18 cellular contexts compared by ENCODE assay signal in the genomic region with DNA sequence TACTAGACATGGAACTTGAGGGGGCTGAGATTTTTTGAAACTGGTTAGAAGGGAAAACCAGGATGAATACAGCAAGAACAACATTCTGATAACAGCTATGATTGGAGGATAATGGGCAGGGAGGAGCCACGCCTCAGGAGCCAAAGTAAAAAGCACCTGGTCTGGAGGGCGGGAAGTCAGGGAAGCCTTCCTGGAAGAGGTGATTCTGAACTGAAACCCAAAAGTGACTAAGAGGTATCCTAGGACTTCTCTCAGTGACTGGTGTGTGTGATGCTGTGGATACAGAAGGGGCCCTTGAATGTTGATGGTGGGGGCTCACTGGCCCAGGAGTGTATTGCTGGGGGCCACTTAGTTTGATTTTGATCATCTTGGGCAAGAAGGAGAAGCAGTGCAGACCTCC. TPM values are rescaled to one million over a fixed set of nuclear protein-coding genes. Genes with fewer than 3 reads are reported as not detected.
DNase-seq lines count a peak whose midpoint lies in the region; ATAC-seq and TF ChIP-seq lines count a peak whose summit lies in the region.
"Had no signal": no experiment of that assay in that cellular context is flagged by ENCODE, and none has a peak within 500 bp of the region (broad histone marks: within the 10 kb centered on the region; RNA-seq: fewer than 3 reads in every experiment).

No MANE protein-coding gene starts in this region.

- intact Hi-C loops in activated CD4-positive, alpha-beta T cell treated with anti-CD3 and anti-CD28 coated beads, Interleukin-2, amount 10 ng/mL, durations not matched to agents 24 days and 14 days (cut with micrococcal nuclease): loop anchor here (2.0 kb wide), 1 partner anchor 87 kb away; no protein-coding TSS in a partner anchor

- peak overlapping the region; percentile 75 for H3K4me3 Mint-ChIP-seq in activated CD4-positive, alpha-beta T cell treated with anti-CD3 and anti-CD28 coated beads, Interleukin-2, amount 10 ng/mL, durations not matched to agents 24 days and 14 days
- peak overlapping the region; percentile 82 for H3K4me3 Mint-ChIP-seq in WTC11

- no peak for TF ChIP-seq CTCF in WTC11 (IDR thresholded peaks at IDR 0.05)
- no peak for TF ChIP-seq CTCF in Peyer's patch (IDR thresholded peaks at IDR 0.05)

- peak overlapping the region in 3 of 21 experiments; percentile 65 to 84 (median 71) for H3K27ac ChIP-seq in skin epidermis
- no peak overlapping the region for H3K27ac ChIP-seq in Peyer's patch
- H3K27ac ChIP-seq: adrenal gland, SJSA1, tibial artery had no signal

- DNase-seq in activated CD4-positive, alpha-beta T cell treated with anti-CD3 and anti-CD28 coated beads, Interleukin-2, amount 10 ng/mL, durations not matched to agents 24 days and 14 days: no peak
- DNase-seq in activated CD4-positive, alpha-beta T cell treated with anti-CD3 and anti-CD28 coated beads for 4 hours: no peak
- DNase-seq in WTC11 (ENCODE audit: low spot score): no peak
- no peak for DNase-seq in HCEC 1CT
- no peak for DNase-seq in Peyer's patch
- no peak for DNase-seq in epidermal melanocyte (ENCODE audit: insufficient read length, low spot score)
- DNase-seq: adrenal gland; mammary epithelial cell; NCI-H1436 treated with DMSO at 0.1 percent for 48 hours; NCI-H226; sigmoid colon; stimulated activated CD4-positive, alpha-beta T cell treated with anti-CD3 and anti-CD28 coated beads, Interleukin-4, amount 100 ng/mL, for 1 hour; stimulated activated CD8-positive, alpha-beta memory T cell treated with anti-CD3 and anti-CD28 coated beads, Interleukin-4, amount 100 ng/mL, for 48 hours; tibial artery had no signal

- POLR2A ChIA-PET in WTC11 (lab: Charles Lee): no interaction called here

- no peaks in the 10 kb centered on the region for H3K9me3 Mint-ChIP-seq in activated CD4-positive, alpha-beta T cell treated with anti-CD3 and anti-CD28 coated beads, Interleukin-2, amount 10 ng/mL, durations not matched to agents 24 days and 14 days
- H3K9me3 Mint-ChIP-seq in WTC11: peaks cover 7% of the 10 kb centered on the region

- no peaks in the 10 kb centered on the region for H3K9me3 ChIP-seq in Peyer's patch
- H3K9me3 ChIP-seq: adrenal gland, sigmoid colon, SJSA1, tibial artery had no signal

- TF ChIP-seq POLR2A in Peyer's patch (IDR thresholded peaks at IDR 0.05): no peak

- H3K36me3 ChIP-seq in Peyer's patch: no peaks in the 10 kb centered on the region
- H3K36me3 ChIP-seq: adrenal gland, sigmoid colon, SJSA1, tibial artery had no signal

- H3K4me1 ChIP-seq in Peyer's patch: peaks cover 0 to 21% (median 6%) of the 10 kb centered on the region in 4 donors
- H3K4me1 ChIP-seq: SJSA1 had no signal

- no peaks in the 10 kb centered on the region for H3K27me3 ChIP-seq in Peyer's patch
- H3K27me3 ChIP-seq: adrenal gland, sigmoid colon, SJSA1 had no signal

- ATAC-seq in WTC11 (no peak), esophagus mucosa (peak; percentile 16)

- peak overlapping the region; percentile 35 for H3K27ac Mint-ChIP-seq in activated CD4-positive, alpha-beta T cell treated with anti-CD3 and anti-CD28 coated beads, Interleukin-2, amount 10 ng/mL, durations not matched to agents 24 days and 14 days
- no peak overlapping the region for H3K27ac Mint-ChIP-seq in WTC11
- H3K27ac Mint-ChIP-seq: CD14-positive monocyte had no signal

- peaks cover 12% of the 10 kb centered on the region for H3K36me3 Mint-ChIP-seq in activated CD4-positive, alpha-beta T cell treated with anti-CD3 and anti-CD28 coated beads, Interleukin-2, amount 10 ng/mL, durations not matched to agents 24 days and 14 days (ENCODE audit: low read depth)
- H3K36me3 Mint-ChIP-seq in WTC11: no peaks in the 10 kb centered on the region

- CTCF ChIA-PET in WTC11 (lab: Charles Lee): interaction anchor here (1.0 to 2.9 kb wide), 5 partner anchors 9 to 86 kb away, joined by 3 to 13 read pairs (median 3); no protein-coding TSS in a partner anchor

- peaks cover 47% of the 10 kb centered on the region for H3K4me1 Mint-ChIP-seq in activated CD4-positive, alpha-beta T cell treated with anti-CD3 and anti-CD28 coated beads, Interleukin-2, amount 10 ng/mL, durations not matched to agents 24 days and 14 days
- peaks cover 12% of the 10 kb centered on the region for H3K4me1 Mint-ChIP-seq in WTC11

- H3K4me3 ChIP-seq in skin epidermis (peak overlapping the region in 5 of 7 experiments; percentile 13 to 50 (median 37)), Peyer's patch (no peak overlapping the region)
- H3K4me3 ChIP-seq: SJSA1 had no signal

- H3K27me3 Mint-ChIP-seq in activated CD4-positive, alpha-beta T cell treated with anti-CD3 and anti-CD28 coated beads, Interleukin-2, amount 10 ng/mL, durations not matched to agents 24 days and 14 days: no peaks in the 10 kb centered on the region
- peaks cover 35% of the 10 kb centered on the region for H3K27me3 Mint-ChIP-seq in WTC11 (ENCODE audit: low read depth)

TF ChIP-seq in WTC11, 78 proteins besides CTCF, POLR2A, EP300 and RAD21:
- no peak for TF ChIP-seq GRHL2 (CRISPR knock-in tag; IDR thresholded peaks at IDR 0.05; ENCODE audit: insufficient replicate concordance, severe bottlenecking)
TF ChIP-seq in WTC11: peak in this region for 0.

RNA-seq across cellular contexts. Expression of a gene that starts 18.8 kb away (rescaled TPM):
- total RNA-seq in activated CD4-positive, alpha-beta T cell treated with anti-CD3 and anti-CD28 coated beads, Interleukin-2, amount 10 ng/mL, durations not matched to agents 24 days and 14 days: 4.6 and 4.9 TPM in 2 replicates
- total RNA-seq in WTC11 (2021) (0.21 to 0.28 TPM (median 0.27 TPM) in 3 replicates), esophagus mucosa (11.6 TPM), Peyer's patch (1 to 10 TPM in 2 of 4 donors, not detected in 2; 1.5 to 1.7 TPM)
- total RNA-seq: SJSA1 had no signal

Comparison
In these comparisons a context has a peak if more than half of its experiments do, and no peak if none do; other contexts are left out.
1. H3K4me3 ChIP-seq: peak in skin epidermis (5 of 7); none in Peyer's patch (0 of 4).